Comparison of ENCODE assay signal across 10 cellular contexts in genomic region chr3:102979682-102980378, GRCh38.
DNase-seq lines count a peak whose midpoint lies in the region; ATAC-seq and TF ChIP-seq lines count a peak whose summit lies in the region.
"Had no signal": no experiment of that assay in that cellular context is flagged by ENCODE, and none has a peak within 500 bp of the region (broad histone marks: within the 10 kb centered on the region; RNA-seq: fewer than 3 reads in every experiment).

No MANE protein-coding gene starts in this region.

- H3K9ac ChIP-seq in skeletal muscle satellite cell (ENCODE audit: low read depth, low read length), result no peak overlapping the region

- H2AFZ ChIP-seq in GM23338, result peak overlapping the region; percentile 64; the same call in 1 of the 2 replicates

- H3K4me3 Mint-ChIP-seq in GM23338, result no peak overlapping the region
- H3K4me3 Mint-ChIP-seq in immature natural killer cell, result no peak overlapping the region
- no peak overlapping the region for H3K4me3 Mint-ChIP-seq in activated CD8-positive, alpha-beta memory T cell treated with anti-CD3 and anti-CD28 coated beads, Interleukin-2, amount 10 ng/mL, durations not matched to agents 7 days and 5 days

- H3K79me2 ChIP-seq in GM23338 (replicated peaks; ENCODE audit: insufficient read depth), result no peaks in the 10 kb centered on the region

- H3K36me3 Mint-ChIP-seq in GM23338 (ENCODE audit: low read depth) (peaks cover 2% of the 10 kb centered on the region; the same call in 1 of the 3 replicates), immature natural killer cell (no peaks in the 10 kb centered on the region)
- no peaks in the 10 kb centered on the region for H3K36me3 Mint-ChIP-seq in activated CD8-positive, alpha-beta memory T cell treated with anti-CD3 and anti-CD28 coated beads, Interleukin-2, amount 10 ng/mL, durations not matched to agents 7 days and 5 days

- no peaks in the 10 kb centered on the region for H3K36me3 ChIP-seq in GM23338 (ENCODE audit: insufficient read depth)
- no peaks in the 10 kb centered on the region for H3K36me3 ChIP-seq in ascending aorta
- no peaks in the 10 kb centered on the region for H3K36me3 ChIP-seq in right atrium auricular region
- no peaks in the 10 kb centered on the region for H3K36me3 ChIP-seq in skeletal muscle satellite cell (ENCODE audit: insufficient read depth, low read length)

- DNase-seq in GM23338 (ENCODE audit: low spot score), result no peak
- DNase-seq in ascending aorta (ENCODE audit: low spot score in 2 of 2), result peak; percentile 45 to 88
- DNase-seq in right atrium auricular region (ENCODE audit: low spot score), result peak; percentile 86
- no peak for DNase-seq in immature natural killer cell
- no peak for DNase-seq in activated CD8-positive, alpha-beta memory T cell treated with anti-CD3 and anti-CD28 coated beads, Interleukin-2, amount 10 ng/mL, durations not matched to agents 7 days and 5 days
- no peak for DNase-seq in KBM-7
- DNase-seq in activated CD8-positive, alpha-beta memory T cell treated with anti-CD3 and anti-CD28 coated beads, Interleukin-2, amount 50 U/mL, for 48 hours, result no peak
- DNase-seq: activated effector memory CD4-positive, alpha-beta T cell treated with anti-CD3 and anti-CD28 coated beads, Interleukin-2, amount 50 U/mL, for 16 hours; Karpas-422 had no signal

- H3K9me3 ChIP-seq in ascending aorta, result no peaks in the 10 kb centered on the region
- no peaks in the 10 kb centered on the region for H3K9me3 ChIP-seq in right atrium auricular region
- H3K9me3 ChIP-seq in skeletal muscle satellite cell (replicated peaks; ENCODE audit: low read length), result no peaks in the 10 kb centered on the region

- H4K20me1 ChIP-seq in GM23338 (replicated peaks; ENCODE audit: insufficient read depth), result no peaks in the 10 kb centered on the region

- H3K4me1 ChIP-seq in GM23338 (ENCODE audit: insufficient read depth) (no peaks in the 10 kb centered on the region), ascending aorta (peaks cover 0 to 6% of the 10 kb centered on the region in 2 donors), right atrium auricular region (no peaks in the 10 kb centered on the region), skeletal muscle satellite cell (ENCODE audit: control insufficient read depth, insufficient read depth, low read length) (peaks cover 20% of the 10 kb centered on the region)

- H3K9me3 Mint-ChIP-seq in GM23338 (no peaks in the 10 kb centered on the region), immature natural killer cell (peaks cover 0 to 3% (median 0%) of the 10 kb centered on the region in 6 donors)
- peaks cover 3% of the 10 kb centered on the region for H3K9me3 Mint-ChIP-seq in activated CD8-positive, alpha-beta memory T cell treated with anti-CD3 and anti-CD28 coated beads, Interleukin-2, amount 10 ng/mL, durations not matched to agents 7 days and 5 days (ENCODE audit: low read depth)

- H3K27me3 ChIP-seq in GM23338 (ENCODE audit: insufficient read depth) (no peaks in the 10 kb centered on the region), ascending aorta (no peaks in the 10 kb centered on the region), right atrium auricular region (no peaks in the 10 kb centered on the region), skeletal muscle satellite cell (ENCODE audit: control insufficient read depth, insufficient read depth, low read length) (no peaks in the 10 kb centered on the region)

- H3K4me1 Mint-ChIP-seq in GM23338, result no peaks in the 10 kb centered on the region
- no peaks in the 10 kb centered on the region for H3K4me1 Mint-ChIP-seq in immature natural killer cell
- no peaks in the 10 kb centered on the region for H3K4me1 Mint-ChIP-seq in activated CD8-positive, alpha-beta memory T cell treated with anti-CD3 and anti-CD28 coated beads, Interleukin-2, amount 10 ng/mL, durations not matched to agents 7 days and 5 days

- in situ Hi-C loops in KBM-7 (cut with MboI; ENCODE audit: low pct_unique_long_range_greater_than_20kb, low sequenced_read_pairs), result no loop called here

- H3K27ac ChIP-seq in GM23338 (ENCODE audit: low read depth) (no peak overlapping the region), ascending aorta (no peak overlapping the region), right atrium auricular region (no peak overlapping the region)

- no peaks in the 10 kb centered on the region for H3F3A ChIP-seq in GM23338 (replicated peaks; ENCODE audit: low read depth)

- no peak overlapping the region for H3K4me2 ChIP-seq in GM23338
- peak overlapping the region; percentile 73 for H3K4me2 ChIP-seq in skeletal muscle satellite cell (ENCODE audit: low read length)

- no peak overlapping the region for H3K27ac Mint-ChIP-seq in GM23338
- H3K27ac Mint-ChIP-seq in immature natural killer cell, result no peak overlapping the region
- no peak overlapping the region for H3K27ac Mint-ChIP-seq in activated CD8-positive, alpha-beta memory T cell treated with anti-CD3 and anti-CD28 coated beads, Interleukin-2, amount 10 ng/mL, durations not matched to agents 7 days and 5 days

- ATAC-seq in GM23338, result no peak
- ATAC-seq in activated CD8-positive, alpha-beta memory T cell treated with anti-CD3 and anti-CD28 coated beads, Interleukin-2, amount 10 ng/mL, durations not matched to agents 7 days and 5 days, result no peak

- CTCF ChIA-PET in activated CD8-positive, alpha-beta memory T cell treated with anti-CD3 and anti-CD28 coated beads, Interleukin-2, amount 10 ng/mL, durations not matched to agents 7 days and 5 days (lab: Charles Lee), result no interaction called here

- no peak overlapping the region for H3K4me3 ChIP-seq in GM23338
- peak overlapping the region in 1 of 2 donors; percentile 36 for H3K4me3 ChIP-seq in ascending aorta
- no peak overlapping the region for H3K4me3 ChIP-seq in right atrium auricular region
- H3K4me3 ChIP-seq in skeletal muscle satellite cell (ENCODE audit: low read length), result peak overlapping the region; percentile 36

- H3K9me2 ChIP-seq in GM23338 (ENCODE audit: insufficient read depth), result peaks cover 2% of the 10 kb centered on the region; the same call in 1 of the 2 replicates

- H3K27me3 Mint-ChIP-seq in GM23338 (ENCODE audit: insufficient read depth, low read depth, poor library complexity) (no peaks in the 10 kb centered on the region), immature natural killer cell (ENCODE audit: low read depth in 3 of 3) (peaks cover 0 to 1% (median 0%) of the 10 kb centered on the region in 3 donors)
- H3K27me3 Mint-ChIP-seq in activated CD8-positive, alpha-beta memory T cell treated with anti-CD3 and anti-CD28 coated beads, Interleukin-2, amount 10 ng/mL, durations not matched to agents 7 days and 5 days, result no peaks in the 10 kb centered on the region

- TF ChIP-seq CTCF in GM23338 (conservative IDR thresholded peaks at IDR 0.05; ENCODE audit: low read depth in 2 of 2) (no peak), ascending aorta (IDR thresholded peaks at IDR 0.05) (no peak), right atrium auricular region (IDR thresholded peaks at IDR 0.05) (no peak)

- intact Hi-C loops in ascending aorta (cut with DNase I), result no loop called here

TF ChIP-seq in GM23338, 12 proteins besides CTCF, POLR2A, EP300 and RAD21 (continues in another document):
- TF ChIP-seq EZH2phosphoT487 (IDR thresholded peaks at IDR 0.05; ENCODE audit: unreplicated experiment), result no peak
- no peak for TF ChIP-seq ETS1 (IDR thresholded peaks at IDR 0.05)
- TF ChIP-seq CREB1 (CRISPR knock-in tag; IDR thresholded peaks at IDR 0.05; ENCODE audit: low read depth), result no peak
- no peak for TF ChIP-seq ZNF114 (CRISPR knock-in tag; IDR thresholded peaks at IDR 0.05)

Comparison
In these comparisons a context has a peak if more than half of its experiments do, and no peak if none do; other contexts are left out.
1. DNase-seq: peak in ascending aorta (2 of 2) and right atrium auricular region (single experiment); none in GM23338 (single experiment), immature natural killer cell (0 of 3), activated CD8-positive, alpha-beta memory T cell treated with anti-CD3 and anti-CD28 coated beads, Interleukin-2, amount 10 ng/mL, durations not matched to agents 7 days and 5 days (single experiment), KBM-7 (single experiment) and activated CD8-positive, alpha-beta memory T cell treated with anti-CD3 and anti-CD28 coated beads, Interleukin-2, amount 50 U/mL, for 48 hours (single experiment).